Comparison of ENCODE assay signal across 7 cellular contexts in genomic region chr1:175152006-175152652, GRCh38. TPM values are rescaled to one million over a fixed set of nuclear protein-coding genes. Genes with fewer than 3 reads are reported as not detected.
DNase-seq lines count a peak whose midpoint lies in the region; ATAC-seq and TF ChIP-seq lines count a peak whose summit lies in the region.

No MANE protein-coding gene starts in this region.

- no peak overlapping the region for H3K4me3 Mint-ChIP-seq in activated naive CD4-positive, alpha-beta T cell treated with anti-CD3 and anti-CD28 coated beads, Interleukin-2, amount 10 ng/mL, durations not matched to agents 7 days and 5 days

- TF ChIP-seq CTCF in GM13977 (IDR thresholded peaks at IDR 0.05; ENCODE audit: extremely low read depth, insufficient read depth, missing control alignments) (peak; percentile 88), KMS-11 (conservative IDR thresholded peaks at IDR 0.05; ENCODE audit: low read depth, low read length) (peak; percentile 98), SK-N-SH (IDR thresholded peaks at IDR 0.05) (peak; percentile 89), heart right ventricle (IDR thresholded peaks at IDR 0.05) (peak; percentile 79 to 93 (median 90)), retinal pigment epithelial cell (conservative IDR thresholded peaks at IDR 0.05; ENCODE audit: low read depth, low read length) (peak; percentile 93)

- H3K9me3 ChIP-seq in SK-N-SH (no peaks in the 10 kb centered on the region), heart right ventricle (no peaks in the 10 kb centered on the region)

- intact Hi-C loops in heart right ventricle (cut with DNase I), result loop anchor here in 9 of 10 donors (1.0 to 10.0 kb wide), 9 partner anchors 69 to 1693 kb away; no protein-coding TSS in a partner anchor

- peak overlapping the region; percentile 16; the same call in 1 of the 2 replicates for H2AFZ ChIP-seq in KMS-11 (ENCODE audit: low read depth)
- no peak overlapping the region for H2AFZ ChIP-seq in SK-N-SH (ENCODE audit: low read depth)

- CTCF ChIA-PET in SK-N-SH (lab: Yijun Ruan, JAX), result interaction anchor here (0.5 to 13.1 kb wide), 103 partner anchors 10 to 1731 kb away, joined by 3 to 281 read pairs (median 4); partner anchors contain the start of gene KIAA0040
- CTCF ChIA-PET in activated naive CD4-positive, alpha-beta T cell treated with anti-CD3 and anti-CD28 coated beads, Interleukin-2, amount 10 ng/mL, durations not matched to agents 7 days and 5 days (lab: Charles Lee), result interaction anchor here (0.5 to 9.7 kb wide), 51 partner anchors 9 to 1581 kb away, joined by 3 to 293 read pairs (median 4); partner anchors contain the start of genes MRPS14 and TNR

- H3K27ac Mint-ChIP-seq in activated naive CD4-positive, alpha-beta T cell treated with anti-CD3 and anti-CD28 coated beads, Interleukin-2, amount 10 ng/mL, durations not matched to agents 7 days and 5 days, result no peak overlapping the region

- H3K27me3 Mint-ChIP-seq in activated naive CD4-positive, alpha-beta T cell treated with anti-CD3 and anti-CD28 coated beads, Interleukin-2, amount 10 ng/mL, durations not matched to agents 7 days and 5 days, result peaks cover 47% of the 10 kb centered on the region

- TF ChIP-seq RAD21 in SK-N-SH (IDR thresholded peaks at IDR 0.05; ENCODE audit: low read length), result peak; percentile 90

- H3K27me3 ChIP-seq in KMS-11 (ENCODE audit: insufficient read depth, low read depth) (no peaks in the 10 kb centered on the region), SK-N-SH (ENCODE audit: insufficient read depth) (0 out of 2 replicates have a peak, but pooled peaks cover 10% of the 10 kb centered on the region), heart right ventricle (peaks cover 0 to 20% (median 0%) of the 10 kb centered on the region in 7 donors)

- H3K36me3 ChIP-seq in KMS-11 (ENCODE audit: insufficient read depth) (no peaks in the 10 kb centered on the region), SK-N-SH (replicated peaks in 1 of 2; ENCODE audit: control insufficient read depth in 1 of 2, insufficient read depth in 2 of 2, low read length in 1 of 2) (no peaks in the 10 kb centered on the region), heart right ventricle (no peaks in the 10 kb centered on the region)

- TF ChIP-seq EP300 in SK-N-SH (IDR thresholded peaks at IDR 0.05; ENCODE audit: borderline replicate concordance in 1 of 2, low read depth in 1 of 2, low read length in 1 of 2), result no peak

- H3K27ac ChIP-seq in KMS-11 (no peak overlapping the region), SK-N-SH (ENCODE audit: low read depth in 2 of 2, low read length in 1 of 2) (no peak overlapping the region), heart right ventricle (no peak overlapping the region)

- H3K4me2 ChIP-seq in KMS-11 (0 out of 2 replicates have a peak overlapping the region, but pooled peaks have one; percentile 12), SK-N-SH (peak overlapping the region; percentile 48; the same call in 1 of the 2 replicates)

- POLR2A ChIA-PET in SK-N-SH (lab: Yijun Ruan, JAX), result interaction anchor here (1.4 kb wide), 1 partner anchor 27 kb away, joined by 3 read pairs; no protein-coding TSS in a partner anchor

- peaks cover 2% of the 10 kb centered on the region for H3K36me3 Mint-ChIP-seq in activated naive CD4-positive, alpha-beta T cell treated with anti-CD3 and anti-CD28 coated beads, Interleukin-2, amount 10 ng/mL, durations not matched to agents 7 days and 5 days

- H3K4me3 ChIP-seq in KMS-11 (IDR thresholded peaks at IDR 0.05; ENCODE audit: insufficient read depth, low read depth, low read length) (no peak overlapping the region), SK-N-SH (ENCODE audit: low read depth in 2 of 2, low read length in 1 of 2) (peak overlapping the region in 1 of 2 experiments; percentile 40; a peak in 1 of 4 replicates), heart right ventricle (peak overlapping the region in 1 of 10 donors; percentile 15), retinal pigment epithelial cell (ENCODE audit: low read length) (no peak overlapping the region)

- ATAC-seq in heart right ventricle (peak; percentile 44 to 80 (median 66)), HG03135 (IDR thresholded peaks at IDR 0.05; ENCODE audit: unreplicated experiment) (no peak)

- H4K20me1 ChIP-seq in KMS-11 (ENCODE audit: insufficient read depth) (no peaks in the 10 kb centered on the region), SK-N-SH (ENCODE audit: insufficient read depth) (no peaks in the 10 kb centered on the region)

- peak; percentile 75 for DNase-seq in GM13977 (ENCODE audit: low spot score)
- DNase-seq in SK-N-SH, result peak; percentile 75
- peak; percentile 80 for DNase-seq in activated naive CD4-positive, alpha-beta T cell treated with anti-CD3 and anti-CD28 coated beads, Interleukin-2, amount 10 ng/mL, durations not matched to agents 7 days and 5 days
- DNase-seq in heart right ventricle, result peak; percentile 38 to 50
- no peak for DNase-seq in retinal pigment epithelial cell (ENCODE audit: low read depth)

- H3K9ac ChIP-seq in KMS-11 (no peak overlapping the region), SK-N-SH (no peak overlapping the region)

- H3K4me1 Mint-ChIP-seq in activated naive CD4-positive, alpha-beta T cell treated with anti-CD3 and anti-CD28 coated beads, Interleukin-2, amount 10 ng/mL, durations not matched to agents 7 days and 5 days, result peaks cover 12% of the 10 kb centered on the region

- H3K9me2 ChIP-seq in SK-N-SH, result no peaks in the 10 kb centered on the region

- 13% methylated on average over 13 of the region's 15 CpGs for WGBS in SK-N-SH (ENCODE audit: low lambda C conversion rate)
- WGBS in heart right ventricle, 2 donors, result 4 to 5% methylated on average over 15 of the region's 15 CpGs

- in situ Hi-C loops in GM13977 (cut with MboI; ENCODE audit: low pct_unique_long_range_greater_than_20kb, low sequenced_read_pairs, unreplicated experiment), result loop anchor here (25.0 kb wide), 2 partner anchors 610 to 910 kb away; no protein-coding TSS in a partner anchor

- no peaks in the 10 kb centered on the region for H3K9me3 Mint-ChIP-seq in activated naive CD4-positive, alpha-beta T cell treated with anti-CD3 and anti-CD28 coated beads, Interleukin-2, amount 10 ng/mL, durations not matched to agents 7 days and 5 days

- H3K4me1 ChIP-seq in KMS-11 (ENCODE audit: low read depth, poor library complexity, severe bottlenecking) (peaks cover 28% of the 10 kb centered on the region), SK-N-SH (ENCODE audit: control insufficient read depth in 1 of 2, insufficient read depth in 2 of 2, low read depth in 1 of 2, low read length in 1 of 2) (no peaks in the 10 kb centered on the region), heart right ventricle (peaks cover 0 to 25% (median 11%) of the 10 kb centered on the region in 9 donors)

- H3K79me2 ChIP-seq in KMS-11 (ENCODE audit: insufficient read depth, low read depth), result no peaks in the 10 kb centered on the region
- no peaks in the 10 kb centered on the region for H3K79me2 ChIP-seq in SK-N-SH (ENCODE audit: insufficient read depth)

- no peaks in the 10 kb centered on the region for H3F3A ChIP-seq in SK-N-SH (replicated peaks; ENCODE audit: insufficient read depth)

TF ChIP-seq in SK-N-SH, 30 proteins besides CTCF, POLR2A, EP300 and RAD21:
- TF ChIP-seq ZBTB33 (IDR thresholded peaks at IDR 0.05; ENCODE audit: borderline replicate concordance, low read depth) (no peak), GABPA (IDR thresholded peaks at IDR 0.05; ENCODE audit: low read depth) (no peak), JUND (IDR thresholded peaks at IDR 0.05) (no peak), SMC3 (IDR thresholded peaks at IDR 0.05; ENCODE audit: low read depth, low read length) (peak; percentile 65), SIN3A (IDR thresholded peaks at IDR 0.05; ENCODE audit: borderline replicate concordance, low read depth, low read length) (no peak), NRF1 (IDR thresholded peaks at IDR 0.05; ENCODE audit: low read depth, low read length) (no peak), TCF12 (IDR thresholded peaks at IDR 0.05) (no peak)

RNA-seq across cellular contexts. Expression of gene KIAA0040, which starts 40.4 kb away (rescaled TPM):
- polyA plus RNA-seq in SK-N-SH (2012; rRNA removed), result 0.08 and 0.15 TPM in 2 replicates
- 0.06 and 0.12 TPM in 2 replicates for polyA plus RNA-seq in SK-N-SH (2012; cell fraction: cytosol; rRNA removed)
- polyA plus RNA-seq in SK-N-SH (2012; cell fraction: nucleus; rRNA removed), result 0.02 TPM in 1 of 2 replicates, not detected in the other
- total RNA-seq in heart right ventricle, result 10 to 100 TPM in 6 of 10 donors, 1 to 10 TPM in 4; 6.3 to 37.2 (median 11.1) TPM
- 10 to 100 TPM in 1 of 2 donors, 1 to 10 TPM in 1; 8.7 to 13.1 TPM for polyA plus RNA-seq in heart right ventricle

Comparison
In these comparisons a context has a peak if more than half of its experiments do, and no peak if none do; other contexts are left out.
1. RNA of gene KIAA0040, which starts 40.4 kb away (polyA plus RNA-seq): 8.7 to 13.1 TPM in heart right ventricle; 0.02 to 0.15 TPM in SK-N-SH; every median in the first group is over 4 times any median in the second.
2. Peak in every context shown above with its lines, with median percentiles within 50 percentile points of each other: CTCF ChIP-seq.